In the genomic region with DNA sequence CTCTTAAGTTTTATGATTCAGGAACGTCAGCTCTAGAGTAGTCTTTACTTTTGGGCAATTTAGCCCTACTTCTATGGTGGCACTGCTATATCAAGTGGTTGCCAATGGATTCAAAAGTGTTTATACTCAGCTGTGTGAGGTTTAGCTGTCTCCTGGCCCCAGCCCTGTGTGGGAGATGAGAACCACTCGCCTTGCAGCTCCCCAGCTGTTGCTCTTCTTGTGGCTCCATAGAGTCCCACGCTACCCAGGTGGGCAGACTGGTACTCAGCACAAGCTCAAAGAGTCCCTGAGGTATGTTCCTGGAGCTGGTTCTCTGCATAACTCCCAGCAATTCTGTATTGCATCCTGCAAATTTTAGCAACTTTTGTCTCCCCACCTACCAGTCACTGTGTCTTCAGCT, we compare ENCODE assay signal across 25 cellular contexts.
"Had no signal": no experiment of that assay in that cellular context is flagged by ENCODE, and none has a peak within 500 bp of the region (broad histone marks: within the 10 kb centered on the region; RNA-seq: fewer than 3 reads in every experiment).

No MANE protein-coding gene starts in this region.

- H3K27me3 ChIP-seq: left lung, ovary, right atrium auricular region, right lobe of liver, tibial nerve, uterus had no signal

- H3K4me1 ChIP-seq: left lung, lower lobe of right lung, right atrium auricular region, right lobe of liver, uterus had no signal

- H3K9me3 ChIP-seq: lower lobe of right lung, ovary, right atrium auricular region, right lobe of liver, tibial nerve, uterus had no signal

- H3K27ac ChIP-seq: left lung, lower lobe of right lung, ovary, right atrium auricular region, right lobe of liver, tibial nerve, uterus had no signal

- H3K36me3 ChIP-seq: left lung, lower lobe of right lung, ovary, right atrium auricular region, right lobe of liver, tibial nerve, uterus had no signal

- ATAC-seq: left colon; left lung; lower lobe of right lung; natural killer cell; right lobe of liver; stimulated activated memory B cell treated with anti-CD40 and anti-IgM and Interleukin-4, amounts not matched to agents 10 μg/mL and 1 μg/mL and 100 μg/mL, for 72 hours; stimulated activated naive CD8-positive, alpha-beta T cell treated with anti-CD3 and anti-CD28 coated beads, Interleukin-15, amount 100 ng/mL, for 72 hours had no signal

- H3K4me2 ChIP-seq: smooth muscle cell had no signal

- H3K4me3 ChIP-seq: left lung, lower lobe of right lung, ovary, right atrium auricular region, right lobe of liver, smooth muscle cell, tibial nerve, uterus had no signal

- DNase-seq: hypothalamus; immature natural killer cell; kidney; left colon; left lung; lower lobe of right lung; mammary epithelial cell; mesendoderm; naive B cell; natural killer cell; nephron progenitor cell; ovary; right lobe of liver; stimulated activated CD4-positive, alpha-beta T cell treated with anti-CD3 and anti-CD28 coated beads, Interleukin-1b, Interleukin-23, amount 100 ng/mL, for 48 hours; stimulated activated CD4-positive, alpha-beta T cell treated with anti-CD3 and anti-CD28 coated beads, Interleukin-2, amount 100 ng/mL, for 48 hours; stimulated activated CD4-positive, alpha-beta T cell treated with anti-CD3 and anti-CD28 coated beads, Interleukin-4, amount 100 ng/mL, for 4 hours; stimulated activated CD8-positive, alpha-beta memory T cell treated with anti-CD3 and anti-CD28 coated beads, Interleukin-4, amount 100 ng/mL, for 48 hours; stimulated activated naive CD4-positive, alpha-beta T cell treated with Interleukin-2 at 50 U/mL for 16 hours; stimulated activated naive CD8-positive, alpha-beta T cell treated with anti-CD3 and anti-CD28 coated beads, Interleukin-15, amount 100 ng/mL, for 72 hours; substantia nigra; uterus had no signal
